Comparison of ENCODE assay signal across 1 cellular context in genomic region chr4:1170805-1171305, GRCh38.
TF ChIP-seq lines count a peak whose summit lies in the region.

No MANE protein-coding gene starts in this region.

TF ChIP-seq in GM23338, 12 proteins besides CTCF, POLR2A, EP300 and RAD21 (continued from another document):
- TF ChIP-seq REST (IDR thresholded peaks at IDR 0.05; ENCODE audit: unreplicated experiment), result no peak
- TF ChIP-seq STAT1 (IDR thresholded peaks at IDR 0.05; ENCODE audit: unreplicated experiment), result no peak
